ENCODE assay signal across 8 cellular contexts in genomic region chr10:110355922-110356627, GRCh38. TPM values are rescaled to one million over a fixed set of nuclear protein-coding genes. Genes with fewer than 3 reads are reported as not detected.
A peak's percentile ranks its signal among the peaks of the same experiment; 100 is the strongest.
DNase-seq lines count a peak whose midpoint lies in the region; ATAC-seq, FAIRE-seq and TF ChIP-seq lines count a peak whose summit lies in the region.

No MANE protein-coding gene starts in this region.

- intact Hi-C loops in mammary epithelial cell (cut with micrococcal nuclease), result no loop called here

- no peaks in the 10 kb centered on the region for H3K9me2 ChIP-seq in GM23248 (ENCODE audit: insufficient read depth)

- H3F3A ChIP-seq in GM23248 (ENCODE audit: insufficient read depth), result peaks cover 31% of the 10 kb centered on the region

- FAIRE-seq in D721Med (lab: Jason Lieb, UNC), result no peak

- CTCF ChIA-PET in CD8-positive, alpha-beta memory T cell (lab: Charles Lee), result interaction anchor here (0.7 to 5.9 kb wide), 6 partner anchors 9 to 193 kb away, joined by 3 to 60 read pairs (median 22); no protein-coding TSS in a partner anchor
- CTCF ChIA-PET in mammary epithelial cell (lab: Charles Lee; ENCODE audit: low non-redundant PET), result no interaction called here

- no peaks in the 10 kb centered on the region for H3K79me2 ChIP-seq in mammary epithelial cell (ENCODE audit: insufficient read depth, low read length)
- H3K79me2 ChIP-seq in GM23248 (ENCODE audit: insufficient read depth), result no peaks in the 10 kb centered on the region

- H3K36me3 ChIP-seq in CD8-positive, alpha-beta memory T cell (ENCODE audit: insufficient read depth, low read length), result no peaks in the 10 kb centered on the region
- H3K36me3 ChIP-seq in mammary epithelial cell (ENCODE audit: insufficient read depth, low read length), result no peaks in the 10 kb centered on the region
- H3K36me3 ChIP-seq in GM23248 (ENCODE audit: low read depth), result no peaks in the 10 kb centered on the region

- POLR2A ChIA-PET in CD8-positive, alpha-beta memory T cell (lab: Charles Lee), result interaction anchor here (1.0 to 1.5 kb wide), 3 partner anchors 59 to 143 kb away, joined by 3 to 8 read pairs (median 6); no protein-coding TSS in a partner anchor

- H3K27ac Mint-ChIP-seq in CD8-positive, alpha-beta memory T cell, result peak overlapping the region; percentile 65 to 99 (median 97)

- H3K36me3 Mint-ChIP-seq in CD8-positive, alpha-beta memory T cell, result no peaks in the 10 kb centered on the region

- BruUV-seq in mammary epithelial cell (replicated peaks; lab: Mats Ljungman, UMichigan), result no TSS peak

- no peaks in the 10 kb centered on the region for H3K27me3 ChIP-seq in CD8-positive, alpha-beta memory T cell (ENCODE audit: insufficient read depth, low read length, poor library complexity, severe bottlenecking)
- H3K27me3 ChIP-seq in mammary epithelial cell (ENCODE audit: insufficient read depth, low read length) (no peaks in the 10 kb centered on the region), GM23248 (replicated peaks; ENCODE audit: insufficient read depth) (no peaks in the 10 kb centered on the region)

- TF ChIP-seq CTCF in mammary epithelial cell (conservative IDR thresholded peaks at IDR 0.05 in 1 of 2, IDR thresholded peaks at IDR 0.05 in 1 of 2; ENCODE audit: extremely low read depth in 1 of 2, insufficient read depth in 1 of 2, low read depth in 1 of 2, low read length in 2 of 2) (no peak), D721Med (IDR thresholded peaks at IDR 0.05; ENCODE audit: insufficient read depth, missing control alignments) (no peak)

- in situ Hi-C loops in mammary epithelial cell (cut with MboI; ENCODE audit: low sequenced_read_pairs in 2 of 2), result no loop called here
- in situ Hi-C loops in GM23248 (cut with MboI), result no loop called here

- no peaks in the 10 kb centered on the region for H3K9me3 ChIP-seq in CD8-positive, alpha-beta memory T cell (ENCODE audit: low read length)
- H3K9me3 ChIP-seq in mammary epithelial cell (replicated peaks; ENCODE audit: insufficient read depth, low read length) (no peaks in the 10 kb centered on the region), GM23248 (ENCODE audit: low read depth) (no peaks in the 10 kb centered on the region)

- H2AFZ ChIP-seq in mammary epithelial cell (ENCODE audit: low read depth, low read length) (no peak overlapping the region), GM23248 (no peak overlapping the region)

- no peaks in the 10 kb centered on the region for H4K20me1 ChIP-seq in mammary epithelial cell (ENCODE audit: insufficient read depth, low read length)
- H4K20me1 ChIP-seq in GM23248 (ENCODE audit: insufficient read depth), result no peaks in the 10 kb centered on the region

- H3K4me2 ChIP-seq in mammary epithelial cell (ENCODE audit: insufficient read depth, low read depth, low read length), result peak overlapping the region; percentile 14
- H3K4me2 ChIP-seq in GM23248 (ENCODE audit: unreplicated experiment), result no peak overlapping the region

- no peaks in the 10 kb centered on the region for H3K9me3 Mint-ChIP-seq in CD8-positive, alpha-beta memory T cell

- no peaks in the 10 kb centered on the region for H3K27me3 Mint-ChIP-seq in CD8-positive, alpha-beta memory T cell

- peak overlapping the region; percentile 73 to 92 (median 87) for H3K4me3 Mint-ChIP-seq in CD8-positive, alpha-beta memory T cell

- H3K4me1 ChIP-seq in CD8-positive, alpha-beta memory T cell (ENCODE audit: insufficient read depth, low read length), result peaks cover 48% of the 10 kb centered on the region
- H3K4me1 ChIP-seq in mammary epithelial cell (ENCODE audit: insufficient read depth, low read length) (peaks cover 62% of the 10 kb centered on the region), GM23248 (ENCODE audit: insufficient read depth) (peaks cover 46% of the 10 kb centered on the region)

- ATAC-seq in GM21381 (IDR thresholded peaks at IDR 0.05; ENCODE audit: unreplicated experiment), result peak; percentile 13
- ATAC-seq in HG03558 (IDR thresholded peaks at IDR 0.05; ENCODE audit: extremely low read depth, unreplicated experiment), result peak; percentile 6

- dilution Hi-C loops in mammary epithelial cell (cut with HindIII; ENCODE audit: low sequenced_read_pairs), result no loop called here

- 80% methylated on average over 6 of the region's 9 CpGs for WGBS in mammary epithelial cell (ENCODE audit: low coverage, missing lambda C conversion rate)
- WGBS in GM23248 (ENCODE audit: low coverage in 1 of 2, low lambda C conversion rate in 2 of 2, missing lambda C conversion rate in 2 of 2), 2 experiments, result 84 to 86% methylated on average over 9 of the region's 9 CpGs

- peaks cover 54 to 55% (median 54%) of the 10 kb centered on the region in 3 donors for H3K4me1 Mint-ChIP-seq in CD8-positive, alpha-beta memory T cell

- DNase-seq in CD8-positive, alpha-beta memory T cell, result peak in 1 of 5 donors; percentile 43
- DNase-seq in mammary epithelial cell, result no peak
- DNase-seq in D721Med (ENCODE audit: insufficient read length, low spot score), result no peak
- no peak for DNase-seq in GDM1 (lab: John Stamatoyannopoulos, UW)
- DNase-seq in NCI-H82 treated with DMSO at 0.1 percent for 48 hours (lab: John Stamatoyannopoulos, UW; ENCODE audit: unreplicated experiment), result no peak
- DNase-seq in GM23248, result no peak

- peak overlapping the region; percentile 66 for H3K4me3 ChIP-seq in CD8-positive, alpha-beta memory T cell (ENCODE audit: low read length)
- H3K4me3 ChIP-seq in mammary epithelial cell (replicated peaks in 1 of 3; ENCODE audit: insufficient read depth in 1 of 3, low read depth in 2 of 3, low read length in 3 of 3) (no peak overlapping the region), GM23248 (no peak overlapping the region)

- H3K9ac ChIP-seq in mammary epithelial cell (ENCODE audit: insufficient read depth, low read length) (no peak overlapping the region), GM23248 (no peak overlapping the region)

- peak overlapping the region; percentile 75 for H3K27ac ChIP-seq in CD8-positive, alpha-beta memory T cell (ENCODE audit: low read depth, low read length)
- H3K27ac ChIP-seq in mammary epithelial cell (ENCODE audit: insufficient read depth, low read depth, low read length) (peak overlapping the region; percentile 24), GM23248 (no peak overlapping the region)

RNA-seq across cellular contexts. Expression of gene SMNDC1, which starts 51.4 kb away (rescaled TPM):
- total RNA-seq in CD8-positive, alpha-beta memory T cell, result 10 to 100 TPM; 54.9 to 60.1 TPM
- polyA plus RNA-seq in CD8-positive, alpha-beta memory T cell, result 17.7 TPM
- total RNA-seq in mammary epithelial cell, result 10 to 100 TPM in 1 of 2 donors, 1 to 10 TPM in 1; 6.5 to 42.8 TPM
- polyA plus RNA-seq in mammary epithelial cell (10.9 TPM), GM23248 (2016; fragmentation: Nextera tagmentation; extraction: Ambion mirVana) (21.6 and 24.2 TPM in 2 replicates)
- polyA minus RNA-seq in mammary epithelial cell, result 12.1 TPM
- 5.1 and 5.3 TPM in 2 replicates for total RNA-seq in GM23248 (2014; rRNA removed; shearing (Covaris generic))
